11 cellular contexts compared by ENCODE assay signal in the genomic region with DNA sequence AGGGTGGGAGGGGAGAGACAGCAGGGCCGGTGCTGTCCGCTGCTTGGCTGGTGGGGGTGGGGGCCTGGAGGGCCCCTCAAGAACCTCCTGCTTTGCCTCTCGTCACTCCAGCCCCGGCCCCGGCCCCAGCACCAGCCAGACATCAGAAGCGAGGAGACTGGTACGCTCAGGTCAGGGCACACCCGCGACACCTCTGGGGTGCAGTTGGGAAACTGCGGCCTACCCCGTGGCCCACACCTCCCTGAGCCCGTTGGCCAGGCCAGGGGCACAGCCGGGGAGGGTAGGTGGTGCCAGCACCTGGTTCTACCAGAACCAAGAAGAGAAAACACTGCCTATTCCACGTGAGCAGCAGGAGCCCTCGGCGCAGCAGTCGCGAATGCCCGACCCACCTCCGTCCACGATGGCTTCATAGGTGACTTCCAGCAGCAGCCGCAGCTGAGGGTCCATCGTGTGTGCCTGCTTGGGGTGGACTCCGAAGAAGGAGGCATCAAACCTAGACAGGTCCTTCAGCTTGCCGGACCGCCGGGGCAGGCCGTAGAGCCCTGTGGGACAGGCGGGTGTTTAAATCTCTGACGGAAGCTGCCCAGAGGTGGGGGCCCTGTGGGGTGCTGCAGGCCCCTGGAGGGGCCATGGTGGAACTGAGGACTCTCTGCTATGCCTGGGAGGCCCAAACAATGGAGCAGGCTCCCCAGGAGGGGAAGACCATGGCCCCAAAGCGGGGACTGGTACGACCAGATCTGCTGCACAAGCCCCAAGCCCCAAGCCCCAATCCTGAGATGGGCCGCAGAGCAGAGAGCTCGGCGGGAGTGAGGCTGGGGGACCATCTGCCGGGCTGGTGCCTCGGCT. TPM values are rescaled to one million over a fixed set of nuclear protein-coding genes. Genes with fewer than 3 reads are reported as not detected.
DNase-seq lines count a peak whose midpoint lies in the region; ATAC-seq and TF ChIP-seq lines count a peak whose summit lies in the region.
"Had no signal": no experiment of that assay in that cellular context is flagged by ENCODE, and none has a peak within 500 bp of the region (broad histone marks: within the 10 kb centered on the region; RNA-seq: fewer than 3 reads in every experiment).

No MANE protein-coding gene starts in this region.

- H3K9ac ChIP-seq in BLaER1 (peak overlapping the region; percentile 98; the same call in 1 of the 2 replicates), mucosa of stomach (ENCODE audit: low read length) (peak overlapping the region; percentile 8)

- H4K20me1 ChIP-seq in BLaER1 = peaks cover 68% of the 10 kb centered on the region

- H3K27ac ChIP-seq in BLaER1 (no peak overlapping the region), sigmoid colon (no peak overlapping the region)

- H3K36me3 ChIP-seq in BLaER1 (peaks cover 65% of the 10 kb centered on the region), mucosa of stomach (ENCODE audit: control insufficient read depth, insufficient read depth, low read length) (peaks cover 14% of the 10 kb centered on the region), sigmoid colon (peaks cover 45 to 60% (median 53%) of the 10 kb centered on the region in 4 donors)

- DNase-seq in HFF-Myc (ENCODE audit: extremely low read depth, low read depth) = no peak
- DNase-seq in astrocyte of the cerebellum (ENCODE audit: low read depth) = no peak
- DNase-seq in sigmoid colon = no peak
- DNase-seq: KG1, NCI-H446 treated with DMSO at 0.1 percent for 48 hours had no signal

- no peak for TF ChIP-seq EP300 in sigmoid colon (IDR thresholded peaks at IDR 0.05)

- no peak overlapping the region for H3K4me3 ChIP-seq in BLaER1
- peak overlapping the region; percentile 96 for H3K4me3 ChIP-seq in HFF-Myc (replicated peaks; ENCODE audit: low read depth, low read length)
- H3K4me3 ChIP-seq in astrocyte of the cerebellum (ENCODE audit: low read depth, low read length) = peak overlapping the region; percentile 61
- no peak overlapping the region for H3K4me3 ChIP-seq in mucosa of stomach (ENCODE audit: low read length)
- no peak overlapping the region for H3K4me3 ChIP-seq in sigmoid colon

- ATAC-seq in HG03432 (IDR thresholded peaks at IDR 0.05; ENCODE audit: unreplicated experiment) (no peak), HG03457 (IDR thresholded peaks at IDR 0.05; ENCODE audit: unreplicated experiment) (no peak), HG03108 (IDR thresholded peaks at IDR 0.05; ENCODE audit: unreplicated experiment) (no peak)
- ATAC-seq: sciatic nerve had no signal

- TF ChIP-seq POLR2A in sigmoid colon (IDR thresholded peaks at IDR 0.05) = no peak

- H3K27me3 ChIP-seq in BLaER1 (no peaks in the 10 kb centered on the region), mucosa of stomach (ENCODE audit: control insufficient read depth, insufficient read depth, low read length) (no peaks in the 10 kb centered on the region), sigmoid colon (no peaks in the 10 kb centered on the region)

- in situ Hi-C loops in astrocyte of the cerebellum (cut with HindIII; ENCODE audit: low sequenced_read_pairs) = no loop called here

- peak overlapping the region; percentile 100; the same call in 1 of the 2 replicates for H3K4me2 ChIP-seq in BLaER1

- H3K9me3 ChIP-seq in BLaER1 = no peaks in the 10 kb centered on the region
- H3K9me3 ChIP-seq in mucosa of stomach (ENCODE audit: control insufficient read depth, low read length) = no peaks in the 10 kb centered on the region
- no peaks in the 10 kb centered on the region for H3K9me3 ChIP-seq in sigmoid colon

- intact Hi-C loops in sigmoid colon (cut with DNase I) = loop anchor here (5.0 kb wide), 1 partner anchor 223 kb away; a partner anchor contains a TSS

- WGBS in sigmoid colon, 2 donors = 92 to 94% methylated on average over 37 of the region's 37 CpGs

- TF ChIP-seq CTCF in HFF-Myc (IDR thresholded peaks at IDR 0.05; ENCODE audit: low read depth, low read length, missing control alignments) (no peak), astrocyte of the cerebellum (IDR thresholded peaks at IDR 0.05; ENCODE audit: low read depth, low read length, missing control alignments) (no peak), sigmoid colon (IDR thresholded peaks at IDR 0.05) (no peak)

- H3K4me1 ChIP-seq in BLaER1 (peaks cover 32% of the 10 kb centered on the region), mucosa of stomach (ENCODE audit: control insufficient read depth, insufficient read depth, low read length) (peaks cover 31% of the 10 kb centered on the region), sigmoid colon (peaks cover 0 to 31% (median 29%) of the 10 kb centered on the region in 4 donors)

RNA-seq across cellular contexts. Expression of a gene that starts 2.9 kb away (rescaled TPM):
- 10 to 100 TPM; 12.7 to 44.2 (median 19.0) TPM for total RNA-seq in sigmoid colon
- polyA plus RNA-seq in sigmoid colon = 100 to 1,000 TPM in 1 of 3 donors, 10 to 100 TPM in 2; 14.4 to 152 (median 15.3) TPM

RNA-seq across cellular contexts. Expression of a gene that starts 29.6 kb away (rescaled TPM):
- total RNA-seq in sigmoid colon = 10 to 100 TPM; 31.3 to 71.0 (median 54.2) TPM
- 100 to 1,000 TPM in 1 of 3 donors, 10 to 100 TPM in 2; 68.5 to 119 (median 84.2) TPM for polyA plus RNA-seq in sigmoid colon

RNA-seq across cellular contexts. Expression of a gene that starts 43.5 kb away (rescaled TPM):
- total RNA-seq in sigmoid colon = 10 to 100 TPM; 64.6 to 75.4 (median 69.8) TPM
- polyA plus RNA-seq in sigmoid colon = 10 to 100 TPM; 67.3 to 83.6 (median 69.1) TPM

RNA-seq across cellular contexts. Expression of a gene that starts 43.5 kb away (rescaled TPM):
- total RNA-seq in sigmoid colon = 10 to 100 TPM; 31.7 to 37.4 (median 33.7) TPM
- polyA plus RNA-seq in sigmoid colon = 10 to 100 TPM; 13.6 to 38.6 (median 23.4) TPM

RNA-seq across cellular contexts. Expression of a gene that starts 57.7 kb away (rescaled TPM):
- total RNA-seq in sigmoid colon = 10 to 100 TPM; 44.3 to 94.8 (median 86.3) TPM
- 100 to 1,000 TPM; 130 to 163 (median 147) TPM for polyA plus RNA-seq in sigmoid colon

Comparison
In these comparisons a context has a peak if more than half of its experiments do, and no peak if none do; other contexts are left out.
1. H3K4me3 ChIP-seq: peak in HFF-Myc (single experiment) and astrocyte of the cerebellum (single experiment); none in BLaER1 (single experiment), mucosa of stomach (single experiment) and sigmoid colon (0 of 4).